ENCODE assay signal across 27 cellular contexts in genomic region chr7:97015279-97015678, GRCh38. TPM values are rescaled to one million over a fixed set of nuclear protein-coding genes. Genes with fewer than 3 reads are reported as not detected.
"Had no signal": no experiment of that assay in that cellular context is flagged by ENCODE, and none has a peak within 500 bp of the region (broad histone marks: within the 10 kb centered on the region; RNA-seq: fewer than 3 reads in every experiment).

No MANE protein-coding gene starts in this region.

- FAIRE-seq: keratinocyte, TTC549 had no signal

- H3K27ac Mint-ChIP-seq: activated CD4-positive, alpha-beta memory T cell treated with anti-CD3 and anti-CD28 coated beads for 36 hours; activated naive CD8-positive, alpha-beta T cell treated with anti-CD3 and anti-CD28 coated beads for 36 hours; activated T-helper 1 cell treated with anti-CD3 and anti-CD28 coated beads, Interleukin-12 subunit alpha, Interleukin-12 subunit beta, Interleukin-2, Interleukin-4 antibody, amounts not matched to agents 30 ng/mL and 10 ng/mL and 1 ng/mL, durations not matched to agents 14 hours and 24 hours and 36 hours; effector memory CD8-positive, alpha-beta T cell; nephron; WTC11 had no signal

- H3K4me3 ChIP-seq: esophagus squamous epithelium, thyroid gland had no signal

- ATAC-seq: effector memory CD8-positive, alpha-beta T cell; left lobe of liver; WTC11 had no signal

- H3K36me3 ChIP-seq: esophagus squamous epithelium, thyroid gland had no signal

- H3K9me3 Mint-ChIP-seq: activated CD4-positive, alpha-beta memory T cell treated with anti-CD3 and anti-CD28 coated beads for 36 hours; activated T-helper 1 cell treated with anti-CD3 and anti-CD28 coated beads, Interleukin-12 subunit alpha, Interleukin-12 subunit beta, Interleukin-2, Interleukin-4 antibody, amounts not matched to agents 30 ng/mL and 10 ng/mL and 1 ng/mL, durations not matched to agents 14 hours and 24 hours and 36 hours; effector memory CD8-positive, alpha-beta T cell; WTC11 had no signal

- H3K4me3 Mint-ChIP-seq: activated CD4-positive, alpha-beta memory T cell treated with anti-CD3 and anti-CD28 coated beads for 36 hours; activated naive CD8-positive, alpha-beta T cell treated with anti-CD3 and anti-CD28 coated beads for 36 hours; activated T-helper 1 cell treated with anti-CD3 and anti-CD28 coated beads, Interleukin-12 subunit alpha, Interleukin-12 subunit beta, Interleukin-2, Interleukin-4 antibody, amounts not matched to agents 30 ng/mL and 10 ng/mL and 1 ng/mL, durations not matched to agents 14 hours and 24 hours and 36 hours; effector memory CD8-positive, alpha-beta T cell had no signal

- H3K36me3 Mint-ChIP-seq: activated naive CD8-positive, alpha-beta T cell treated with anti-CD3 and anti-CD28 coated beads for 36 hours; WTC11 had no signal

- H3K27ac ChIP-seq: esophagus squamous epithelium, thyroid gland had no signal

- DNase-seq: activated CD4-positive, alpha-beta memory T cell treated with anti-CD3 and anti-CD28 coated beads for 36 hours; activated CD4-positive, alpha-beta T cell treated with anti-CD3 and anti-CD28 coated beads for 4 hours; activated naive CD8-positive, alpha-beta T cell treated with anti-CD3 and anti-CD28 coated beads for 36 hours; activated T-cell treated with anti-CD3 and anti-CD28 coated beads for 4 hours; amniotic stem cell; effector memory CD8-positive, alpha-beta T cell; esophagus squamous epithelium; midbrain; nucleus accumbens; posterior cingulate gyrus; stimulated activated CD4-positive, alpha-beta T cell treated with anti-CD3 and anti-CD28 coated beads, Interleukin-12 subunit alpha, Interleukin-12 subunit beta, amount 100 ng/mL, for 4 hours; stimulated activated CD4-positive, alpha-beta T cell treated with anti-CD3 and anti-CD28 coated beads, Interleukin-1b, Interleukin-23, amount 100 ng/mL, for 48 hours; stimulated activated CD8-positive, alpha-beta memory T cell treated with anti-CD3 and anti-CD28 coated beads, Interleukin-4, amount 100 ng/mL, for 48 hours; stimulated activated naive CD4-positive, alpha-beta T cell treated with Interleukin-2 at 50 U/mL for 16 hours; thyroid gland had no signal

- H3K9me3 ChIP-seq: esophagus squamous epithelium, thyroid gland had no signal

RNA-seq across cellular contexts. Expression of gene DLX5, which starts 9.4 kb away (rescaled TPM):
- total RNA-seq: activated CD4-positive, alpha-beta memory T cell treated with anti-CD3 and anti-CD28 coated beads for 36 hours; activated naive CD8-positive, alpha-beta T cell treated with anti-CD3 and anti-CD28 coated beads for 36 hours; activated T-helper 1 cell treated with anti-CD3 and anti-CD28 coated beads, Interleukin-12 subunit alpha, Interleukin-12 subunit beta, Interleukin-2, Interleukin-4 antibody, amounts not matched to agents 30 ng/mL and 10 ng/mL and 1 ng/mL, durations not matched to agents 14 hours and 24 hours and 36 hours; dermis microvascular lymphatic vessel endothelial cell; left lobe of liver; lung microvascular endothelial cell; renal cortical epithelial cell; T-helper 2 cell treated with Interferon-gamma antibody and Interleukin-4, amounts not matched to agents 100 ng/mL and 5 ng/mL, for 36 hours; WTC11 had no signal

RNA-seq across cellular contexts. Expression of gene DLX6, which starts 9.9 kb away (rescaled TPM):
- total RNA-seq: activated CD4-positive, alpha-beta memory T cell treated with anti-CD3 and anti-CD28 coated beads for 36 hours; activated naive CD8-positive, alpha-beta T cell treated with anti-CD3 and anti-CD28 coated beads for 36 hours; activated T-helper 1 cell treated with anti-CD3 and anti-CD28 coated beads, Interleukin-12 subunit alpha, Interleukin-12 subunit beta, Interleukin-2, Interleukin-4 antibody, amounts not matched to agents 30 ng/mL and 10 ng/mL and 1 ng/mL, durations not matched to agents 14 hours and 24 hours and 36 hours; cardiac septum; dermis microvascular lymphatic vessel endothelial cell; esophagus squamous epithelium; left lobe of liver; lung microvascular endothelial cell; renal cortical epithelial cell; subcutaneous adipose tissue; T-helper 2 cell treated with Interferon-gamma antibody and Interleukin-4, amounts not matched to agents 100 ng/mL and 5 ng/mL, for 36 hours had no signal
